Comparison of ENCODE assay signal across 8 cellular contexts in genomic region chr2:70994445-70995226, GRCh38. TPM values are rescaled to one million over a fixed set of nuclear protein-coding genes. Genes with fewer than 3 reads are reported as not detected.
DNase-seq lines count a peak whose midpoint lies in the region; ATAC-seq and TF ChIP-seq lines count a peak whose summit lies in the region.

Gene TEX261, minus strand, starts transcription at chr2:70994873. Its CDS starts 116 bp downstream, at chr2:70994757.

- H3K27me3 Mint-ChIP-seq in activated CD4-positive, alpha-beta T cell treated with anti-CD3 and anti-CD28 coated beads, Interleukin-2, amount 10 ng/mL, durations not matched to agents 7 days and 5 days = no peaks in the 10 kb centered on the region

- H3K4me1 ChIP-seq in BLaER1 = peaks cover 19% of the 10 kb centered on the region
- H3K4me1 ChIP-seq in left lung = peaks cover 9 to 29% of the 10 kb centered on the region in 2 donors

- no peaks in the 10 kb centered on the region for H3K9me3 Mint-ChIP-seq in activated CD4-positive, alpha-beta T cell treated with anti-CD3 and anti-CD28 coated beads, Interleukin-2, amount 10 ng/mL, durations not matched to agents 7 days and 5 days

- H3K9me3 ChIP-seq in BLaER1 = no peaks in the 10 kb centered on the region
- H3K9me3 ChIP-seq in left lung = no peaks in the 10 kb centered on the region

- DNase-seq in NCI-H524 treated with DMSO at 0.1 percent for 48 hours (lab: John Stamatoyannopoulos, UW) = peak; percentile 52
- peak; percentile 88 for DNase-seq in activated CD4-positive, alpha-beta T cell treated with anti-CD3 and anti-CD28 coated beads, Interleukin-2, amount 10 ng/mL, durations not matched to agents 7 days and 5 days
- DNase-seq in cortex of kidney (lab: John Stamatoyannopoulos, UW) = peak; percentile 26
- DNase-seq in left lung = peak; percentile 90 to 100
- DNase-seq in stimulated activated CD4-positive, alpha-beta T cell treated with anti-CD3 and anti-CD28 coated beads, Interleukin-2, amount 100 ng/mL, for 48 hours = peak; percentile 91 to 93

- TF ChIP-seq CTCF in left lung (IDR thresholded peaks at IDR 0.05) = peak; percentile 63 to 77

- H3K36me3 ChIP-seq in BLaER1 = peaks cover 35% of the 10 kb centered on the region
- H3K36me3 ChIP-seq in left lung = peaks cover 0 to 25% of the 10 kb centered on the region in 2 donors

- H3K4me3 Mint-ChIP-seq in activated CD4-positive, alpha-beta T cell treated with anti-CD3 and anti-CD28 coated beads, Interleukin-2, amount 10 ng/mL, durations not matched to agents 7 days and 5 days = peak within 1 kb of the TSS; percentile 98

- intact Hi-C loops in left lung (cut with DNase I) = no loop called here

- POLR2A ChIA-PET in activated CD4-positive, alpha-beta T cell treated with anti-CD3 and anti-CD28 coated beads, Interleukin-2, amount 10 ng/mL, durations not matched to agents 7 days and 5 days (lab: Charles Lee) = no interaction called here

- ATAC-seq in HG03432 (IDR thresholded peaks at IDR 0.05; ENCODE audit: unreplicated experiment) = peak; percentile 98
- ATAC-seq in left lung = peak; percentile 99

- H3K27ac Mint-ChIP-seq in activated CD4-positive, alpha-beta T cell treated with anti-CD3 and anti-CD28 coated beads, Interleukin-2, amount 10 ng/mL, durations not matched to agents 7 days and 5 days = peak within 1 kb of the TSS; percentile 96

- peaks cover 40% of the 10 kb centered on the region for H3K4me1 Mint-ChIP-seq in activated CD4-positive, alpha-beta T cell treated with anti-CD3 and anti-CD28 coated beads, Interleukin-2, amount 10 ng/mL, durations not matched to agents 7 days and 5 days

- H3K4me2 ChIP-seq in BLaER1 = peak within 1 kb of the TSS; percentile 99

- peaks cover 48% of the 10 kb centered on the region for H4K20me1 ChIP-seq in BLaER1

- H3K27me3 ChIP-seq in BLaER1 (no peaks in the 10 kb centered on the region), left lung (no peaks in the 10 kb centered on the region)

- peak within 1 kb of the TSS; percentile 85 for H3K27ac ChIP-seq in BLaER1
- H3K27ac ChIP-seq in left lung = peak within 1 kb of the TSS; percentile 65 to 83

- H3K4me3 ChIP-seq in BLaER1 (peak within 1 kb of the TSS; percentile 100), left lung (peak within 1 kb of the TSS; percentile 94 to 95)

- peaks cover 15% of the 10 kb centered on the region for H3K36me3 Mint-ChIP-seq in activated CD4-positive, alpha-beta T cell treated with anti-CD3 and anti-CD28 coated beads, Interleukin-2, amount 10 ng/mL, durations not matched to agents 7 days and 5 days (ENCODE audit: low read depth)

- CTCF ChIA-PET in activated CD4-positive, alpha-beta T cell treated with anti-CD3 and anti-CD28 coated beads, Interleukin-2, amount 10 ng/mL, durations not matched to agents 7 days and 5 days (lab: Charles Lee) = interaction anchor here (0.6 to 1.5 kb wide), 3 partner anchors 9 to 14 kb away, joined by 3 to 6 read pairs (median 3); no protein-coding TSS in a partner anchor

- peak; percentile 63 for TF ChIP-seq POLR2A in GM19193 (IDR thresholded peaks at IDR 0.05; ENCODE audit: extremely low read depth, insufficient read depth, insufficient read length)

- H3K9ac ChIP-seq in BLaER1 = peak within 1 kb of the TSS; percentile 95

RNA-seq across cellular contexts. Expression of gene TEX261, which starts in this region (rescaled TPM):
- 10 to 100 TPM; 58.2 to 69.0 TPM for total RNA-seq in activated CD4-positive, alpha-beta T cell treated with anti-CD3 and anti-CD28 coated beads, Interleukin-2, amount 10 ng/mL, durations not matched to agents 7 days and 5 days
- 10 to 100 TPM; 63.8 to 72.3 TPM for total RNA-seq in left lung

Comparison
In these comparisons a context has a peak if more than half of its experiments do, and no peak if none do; other contexts are left out.
1. Peak in every context shown above with its lines: DNase-seq, ATAC-seq, H3K4me3 ChIP-seq and H3K27ac ChIP-seq.
2. DNase-seq: peak in every context shown above with its lines; median percentile 95 in left lung; 92 in stimulated activated CD4-positive, alpha-beta T cell treated with anti-CD3 and anti-CD28 coated beads, Interleukin-2, amount 100 ng/mL, for 48 hours; 88 in activated CD4-positive, alpha-beta T cell treated with anti-CD3 and anti-CD28 coated beads, Interleukin-2, amount 10 ng/mL, durations not matched to agents 7 days and 5 days; 52 in NCI-H524 treated with DMSO at 0.1 percent for 48 hours; 26 in cortex of kidney.